1 cellular context compared by ENCODE assay signal in the genomic region with DNA sequence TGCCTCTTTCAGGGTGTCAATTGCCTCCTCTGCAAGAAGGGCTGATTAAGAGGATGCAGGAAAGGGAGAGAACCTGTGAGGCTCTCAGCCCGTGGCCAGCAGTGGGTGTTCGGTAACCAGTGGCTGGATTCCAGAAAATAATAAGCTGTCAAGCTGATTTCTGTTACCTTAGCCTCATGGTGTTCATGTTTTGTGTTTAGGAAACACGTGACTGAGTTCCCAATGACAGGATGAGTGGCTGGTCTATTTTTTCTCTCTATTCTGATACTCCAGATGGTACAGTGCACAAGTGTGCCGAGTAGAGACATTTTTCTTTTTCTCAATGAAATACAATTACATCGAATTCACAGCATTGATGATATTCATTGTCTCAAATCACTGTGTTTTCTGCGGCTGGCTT.
A peak's percentile ranks its signal among the peaks of the same experiment; 100 is the strongest.
TF ChIP-seq lines count a peak whose summit lies in the region.

No MANE protein-coding gene starts in this region.

TF ChIP-seq in K562, 482 proteins besides CTCF, POLR2A, EP300 and RAD21:
- TF ChIP-seq HNRNPUL1 (IDR thresholded peaks at IDR 0.05; ENCODE audit: low read length) = no peak
- TF ChIP-seq, protein P1, sequence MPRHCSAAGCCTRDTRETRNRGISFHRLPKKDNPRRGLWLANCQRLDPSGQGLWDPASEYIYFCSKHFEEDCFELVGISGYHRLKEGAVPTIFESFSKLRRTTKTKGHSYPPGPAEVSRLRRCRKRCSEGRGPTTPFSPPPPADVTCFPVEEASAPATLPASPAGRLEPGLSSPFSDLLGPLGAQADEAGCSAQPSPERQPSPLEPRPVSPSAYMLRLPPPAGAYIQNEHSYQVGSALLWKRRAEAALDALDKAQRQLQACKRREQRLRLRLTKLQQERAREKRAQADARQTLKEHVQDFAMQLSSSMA (CRISPR knock-in tag; IDR thresholded peaks at IDR 0.05) = no peak
- TF ChIP-seq, protein P2, sequence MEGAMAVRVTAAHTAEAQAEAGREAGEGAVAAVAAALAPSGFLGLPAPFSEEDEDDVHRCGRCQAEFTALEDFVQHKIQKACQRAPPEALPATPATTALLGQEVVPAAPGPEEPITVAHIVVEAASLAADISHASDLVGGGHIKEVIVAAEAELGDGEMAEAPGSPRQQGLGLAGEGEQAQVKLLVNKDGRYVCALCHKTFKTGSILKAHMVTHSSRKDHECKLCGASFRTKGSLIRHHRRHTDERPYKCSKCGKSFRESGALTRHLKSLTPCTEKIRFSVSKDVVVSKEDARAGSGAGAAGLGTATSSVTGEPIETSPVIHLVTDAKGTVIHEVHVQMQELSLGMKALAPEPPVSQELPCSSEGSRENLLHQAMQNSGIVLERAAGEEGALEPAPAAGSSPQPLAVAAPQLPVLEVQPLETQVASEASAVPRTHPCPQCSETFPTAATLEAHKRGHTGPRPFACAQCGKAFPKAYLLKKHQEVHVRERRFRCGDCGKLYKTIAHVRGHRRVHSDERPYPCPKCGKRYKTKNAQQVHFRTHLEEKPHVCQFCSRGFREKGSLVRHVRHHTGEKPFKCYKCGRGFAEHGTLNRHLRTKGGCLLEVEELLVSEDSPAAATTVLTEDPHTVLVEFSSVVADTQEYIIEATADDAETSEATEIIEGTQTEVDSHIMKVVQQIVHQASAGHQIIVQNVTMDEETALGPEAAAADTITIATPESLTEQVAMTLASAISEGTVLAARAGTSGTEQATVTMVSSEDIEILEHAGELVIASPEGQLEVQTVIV (CRISPR knock-in tag; IDR thresholded peaks at IDR 0.05; ENCODE audit: borderline replicate concordance) = no peak
- TF ChIP-seq, protein P3, sequence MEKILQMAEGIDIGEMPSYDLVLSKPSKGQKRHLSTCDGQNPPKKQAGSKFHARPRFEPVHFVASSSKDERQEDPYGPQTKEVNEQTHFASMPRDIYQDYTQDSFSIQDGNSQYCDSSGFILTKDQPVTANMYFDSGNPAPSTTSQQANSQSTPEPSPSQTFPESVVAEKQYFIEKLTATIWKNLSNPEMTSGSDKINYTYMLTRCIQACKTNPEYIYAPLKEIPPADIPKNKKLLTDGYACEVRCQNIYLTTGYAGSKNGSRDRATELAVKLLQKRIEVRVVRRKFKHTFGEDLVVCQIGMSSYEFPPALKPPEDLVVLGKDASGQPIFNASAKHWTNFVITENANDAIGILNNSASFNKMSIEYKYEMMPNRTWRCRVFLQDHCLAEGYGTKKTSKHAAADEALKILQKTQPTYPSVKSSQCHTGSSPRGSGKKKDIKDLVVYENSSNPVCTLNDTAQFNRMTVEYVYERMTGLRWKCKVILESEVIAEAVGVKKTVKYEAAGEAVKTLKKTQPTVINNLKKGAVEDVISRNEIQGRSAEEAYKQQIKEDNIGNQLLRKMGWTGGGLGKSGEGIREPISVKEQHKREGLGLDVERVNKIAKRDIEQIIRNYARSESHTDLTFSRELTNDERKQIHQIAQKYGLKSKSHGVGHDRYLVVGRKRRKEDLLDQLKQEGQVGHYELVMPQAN (IDR thresholded peaks at IDR 0.05; ENCODE audit: borderline replicate concordance) = no peak
- no peak for TF ChIP-seq PHF21A (IDR thresholded peaks at IDR 0.05; ENCODE audit: borderline replicate concordance, low read depth)
- no peak for TF ChIP-seq MCM2 (IDR thresholded peaks at IDR 0.05; ENCODE audit: low read depth)
- TF ChIP-seq CBX2 (IDR thresholded peaks at IDR 0.05; ENCODE audit: insufficient read depth, low read length, poor library complexity, severe bottlenecking) = peak; percentile 23
- no peak for TF ChIP-seq LCOR (CRISPR knock-in tag; IDR thresholded peaks at IDR 0.05)
- TF ChIP-seq PPARD (CRISPR knock-in tag; IDR thresholded peaks at IDR 0.05) = no peak
- TF ChIP-seq, protein P4, sequence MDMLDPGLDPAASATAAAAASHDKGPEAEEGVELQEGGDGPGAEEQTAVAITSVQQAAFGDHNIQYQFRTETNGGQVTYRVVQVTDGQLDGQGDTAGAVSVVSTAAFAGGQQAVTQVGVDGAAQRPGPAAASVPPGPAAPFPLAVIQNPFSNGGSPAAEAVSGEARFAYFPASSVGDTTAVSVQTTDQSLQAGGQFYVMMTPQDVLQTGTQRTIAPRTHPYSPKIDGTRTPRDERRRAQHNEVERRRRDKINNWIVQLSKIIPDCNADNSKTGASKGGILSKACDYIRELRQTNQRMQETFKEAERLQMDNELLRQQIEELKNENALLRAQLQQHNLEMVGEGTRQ (CRISPR knock-in tag; IDR thresholded peaks at IDR 0.05) = no peak
- TF ChIP-seq, protein P5, sequence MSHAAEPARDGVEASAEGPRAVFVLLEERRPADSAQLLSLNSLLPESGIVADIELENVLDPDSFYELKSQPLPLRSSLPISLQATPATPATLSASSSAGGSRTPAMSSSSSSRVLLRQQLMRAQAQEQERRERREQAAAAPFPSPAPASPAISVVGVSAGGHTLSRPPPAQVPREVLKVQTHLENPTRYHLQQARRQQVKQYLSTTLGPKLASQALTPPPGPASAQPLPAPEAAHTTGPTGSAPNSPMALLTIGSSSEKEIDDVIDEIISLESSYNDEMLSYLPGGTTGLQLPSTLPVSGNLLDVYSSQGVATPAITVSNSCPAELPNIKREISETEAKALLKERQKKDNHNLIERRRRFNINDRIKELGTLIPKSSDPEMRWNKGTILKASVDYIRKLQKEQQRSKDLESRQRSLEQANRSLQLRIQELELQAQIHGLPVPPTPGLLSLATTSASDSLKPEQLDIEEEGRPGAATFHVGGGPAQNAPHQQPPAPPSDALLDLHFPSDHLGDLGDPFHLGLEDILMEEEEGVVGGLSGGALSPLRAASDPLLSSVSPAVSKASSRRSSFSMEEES (CRISPR knock-in tag; IDR thresholded peaks at IDR 0.05) = peak; percentile 64
